In the genomic region with DNA sequence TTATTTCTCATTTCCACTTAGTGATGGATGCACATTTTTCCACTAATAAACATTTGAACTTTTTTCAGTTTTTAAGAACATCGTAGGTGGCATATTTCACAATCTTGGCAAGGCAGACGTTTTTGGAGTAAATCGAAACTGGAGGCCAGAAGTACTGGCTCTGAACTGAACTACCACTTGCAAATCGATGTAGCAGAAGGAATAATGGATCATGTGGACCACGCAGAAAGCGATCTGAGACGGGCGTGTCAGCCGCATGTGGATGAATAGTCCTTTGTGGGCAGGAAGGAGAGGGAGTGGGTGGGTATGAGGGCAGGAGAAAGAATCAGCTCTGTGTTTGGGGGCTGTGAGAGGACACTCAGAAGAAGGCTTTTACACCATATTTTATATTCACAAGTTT, we compare ENCODE assay signal across 9 cellular contexts.
DNase-seq lines count a peak whose midpoint lies in the region; ATAC-seq and TF ChIP-seq lines count a peak whose summit lies in the region.
"Had no signal": no experiment of that assay in that cellular context is flagged by ENCODE, and none has a peak within 500 bp of the region (broad histone marks: within the 10 kb centered on the region; RNA-seq: fewer than 3 reads in every experiment).

No MANE protein-coding gene starts in this region.

- H3K4me1 ChIP-seq in lower lobe of right lung (peaks cover 32% of the 10 kb centered on the region), subcutaneous abdominal adipose tissue (ENCODE audit: control insufficient read depth in 5 of 5, insufficient read depth in 5 of 5, low read length in 5 of 5) (peaks cover 14 to 78% (median 72%) of the 10 kb centered on the region in 5 donors), endodermal cell (ENCODE audit: control insufficient read depth, insufficient read depth, low read length) (peaks cover 8% of the 10 kb centered on the region), mucosa of descending colon (ENCODE audit: low read depth) (no peaks in the 10 kb centered on the region)

- H3K4me3 ChIP-seq in coronary artery (peak overlapping the region; percentile 56), lower lobe of right lung (no peak overlapping the region), subcutaneous abdominal adipose tissue (ENCODE audit: low read depth in 1 of 5, low read length in 5 of 5) (peak overlapping the region in 4 of 5 donors; percentile 8 to 40 (median 28)), endodermal cell (ENCODE audit: low read length) (no peak overlapping the region), mucosa of descending colon (no peak overlapping the region)

- peak overlapping the region; percentile 83 for H3K4me3 Mint-ChIP-seq in HFFc6
- no peak overlapping the region for H3K4me3 Mint-ChIP-seq in endodermal cell
- H3K4me3 Mint-ChIP-seq in naive thymus-derived CD8-positive, alpha-beta T cell, result no peak overlapping the region

- H3K36me3 Mint-ChIP-seq in HFFc6 (ENCODE audit: low read depth) (peaks cover 35% of the 10 kb centered on the region), endodermal cell (ENCODE audit: low read depth) (peaks cover 46% of the 10 kb centered on the region)
- H3K36me3 Mint-ChIP-seq in naive thymus-derived CD8-positive, alpha-beta T cell, result peaks cover 0 to 4% (median 0%) of the 10 kb centered on the region in 3 donors

- TF ChIP-seq CTCF in HFFc6 (IDR thresholded peaks at IDR 0.05) (no peak), coronary artery (IDR thresholded peaks at IDR 0.05) (no peak), lower lobe of right lung (IDR thresholded peaks at IDR 0.05) (no peak), endodermal cell (conservative IDR thresholded peaks at IDR 0.05) (no peak), mucosa of descending colon (IDR thresholded peaks at IDR 0.05) (no peak)

- H3K36me3 ChIP-seq in lower lobe of right lung, result no peaks in the 10 kb centered on the region
- H3K36me3 ChIP-seq in subcutaneous abdominal adipose tissue (ENCODE audit: control insufficient read depth in 5 of 5, insufficient read depth in 5 of 5, low read length in 5 of 5), result peaks cover 0 to 5% (median 0%) of the 10 kb centered on the region in 5 donors
- H3K36me3 ChIP-seq in endodermal cell (ENCODE audit: control insufficient read depth, insufficient read depth, low read length), result peaks cover 52% of the 10 kb centered on the region
- no peaks in the 10 kb centered on the region for H3K36me3 ChIP-seq in mucosa of descending colon (ENCODE audit: low read depth)

- peak overlapping the region; percentile 98 for H3K27ac ChIP-seq in coronary artery
- H3K27ac ChIP-seq in lower lobe of right lung, result peak overlapping the region; percentile 80
- peak overlapping the region; percentile 97 for H3K27ac ChIP-seq in subcutaneous abdominal adipose tissue (ENCODE audit: low read depth, low read length)
- no peak overlapping the region for H3K27ac ChIP-seq in endodermal cell (ENCODE audit: low read depth, low read length)

- peaks cover 95% of the 10 kb centered on the region for H3K4me1 Mint-ChIP-seq in HFFc6 (ENCODE audit: low read depth)
- peaks cover 31% of the 10 kb centered on the region for H3K4me1 Mint-ChIP-seq in endodermal cell
- H3K4me1 Mint-ChIP-seq in naive thymus-derived CD8-positive, alpha-beta T cell, result no peaks in the 10 kb centered on the region

- H3K9ac ChIP-seq in subcutaneous abdominal adipose tissue (ENCODE audit: low read length in 5 of 5) (peak overlapping the region in 3 of 5 donors; percentile 47 to 83 (median 61)), endodermal cell (ENCODE audit: extremely low read depth, low read length, poor library complexity, severe bottlenecking) (no peak overlapping the region)

- intact Hi-C loops in lower lobe of right lung (cut with DNase I) (no loop called here), mucosa of descending colon (cut with DNase I, micrococcal nuclease) (no loop called here)

- no peaks in the 10 kb centered on the region for H3K27me3 ChIP-seq in lower lobe of right lung (ENCODE audit: low read depth)
- no peaks in the 10 kb centered on the region for H3K27me3 ChIP-seq in subcutaneous abdominal adipose tissue (ENCODE audit: control insufficient read depth in 5 of 5, insufficient read depth in 4 of 5, low read length in 5 of 5)
- no peaks in the 10 kb centered on the region for H3K27me3 ChIP-seq in endodermal cell (ENCODE audit: control insufficient read depth, insufficient read depth, low read length, poor library complexity, severe bottlenecking)

- peaks cover 12% of the 10 kb centered on the region for H3K9me3 Mint-ChIP-seq in HFFc6
- H3K9me3 Mint-ChIP-seq in endodermal cell, result no peaks in the 10 kb centered on the region
- H3K9me3 Mint-ChIP-seq in naive thymus-derived CD8-positive, alpha-beta T cell, result no peaks in the 10 kb centered on the region

- H3K9me3 ChIP-seq in lower lobe of right lung (no peaks in the 10 kb centered on the region), subcutaneous abdominal adipose tissue (ENCODE audit: control insufficient read depth in 5 of 5, low read length in 5 of 5) (no peaks in the 10 kb centered on the region), endodermal cell (ENCODE audit: control insufficient read depth, low read length) (no peaks in the 10 kb centered on the region), mucosa of descending colon (no peaks in the 10 kb centered on the region)

- DNase-seq in HFFc6 (no peak), coronary artery (ENCODE audit: low spot score) (no peak), lower lobe of right lung (no peak), endodermal cell (no peak), mucosa of descending colon (no peak)
- DNase-seq in naive thymus-derived CD8-positive, alpha-beta T cell, result no peak
- DNase-seq: activated CD4-positive, CD25-positive, alpha-beta regulatory T cell treated with anti-CD3 and anti-CD28 coated beads, Interleukin-2, amount 50 U/mL, for 72 hours had no signal

- peaks cover 5% of the 10 kb centered on the region for H3K27me3 Mint-ChIP-seq in HFFc6 (ENCODE audit: insufficient read depth)
- no peaks in the 10 kb centered on the region for H3K27me3 Mint-ChIP-seq in endodermal cell (ENCODE audit: insufficient read depth)
- H3K27me3 Mint-ChIP-seq in naive thymus-derived CD8-positive, alpha-beta T cell, result peaks cover 23 to 59% (median 47%) of the 10 kb centered on the region in 5 donors

- ATAC-seq in lower lobe of right lung (peak in 1 of 2 donors; percentile 35), mucosa of descending colon (no peak), GM19467 (IDR thresholded peaks at IDR 0.05; ENCODE audit: unreplicated experiment) (no peak)
- ATAC-seq in naive thymus-derived CD8-positive, alpha-beta T cell, result no peak

- H3K27ac Mint-ChIP-seq in HFFc6, result peak overlapping the region; percentile 94
- H3K27ac Mint-ChIP-seq in endodermal cell, result no peak overlapping the region
- no peak overlapping the region for H3K27ac Mint-ChIP-seq in naive thymus-derived CD8-positive, alpha-beta T cell

- 94 to 96% methylated on average over 9 of the region's 9 CpGs for WGBS in endodermal cell (ENCODE audit: insufficient coverage in 1 of 2, insufficient read length in 1 of 2), 2 experiments

- POLR2A ChIA-PET in naive thymus-derived CD8-positive, alpha-beta T cell (lab: Charles Lee), result no interaction called here

Comparison
In these comparisons a context has a peak if more than half of its experiments do, and no peak if none do; other contexts are left out.
1. H3K4me3 ChIP-seq: peak in coronary artery (single experiment) and subcutaneous abdominal adipose tissue (4 of 5); none in lower lobe of right lung (single experiment), endodermal cell (single experiment) and mucosa of descending colon (single experiment).